ENCODE assay signal across 28 cellular contexts in genomic region chr5:93267276-93267675, GRCh38.
"Had no signal": no experiment of that assay in that cellular context is flagged by ENCODE, and none has a peak within 500 bp of the region (broad histone marks: within the 10 kb centered on the region; RNA-seq: fewer than 3 reads in every experiment).

No MANE protein-coding gene starts in this region.

- H3K4me1 ChIP-seq: ascending aorta, breast epithelium, gastrocnemius medialis had no signal

- H3K36me3 ChIP-seq: ascending aorta, breast epithelium, cardiac muscle cell, gastrocnemius medialis had no signal

- ATAC-seq: activated CD4-positive, alpha-beta T cell treated with anti-CD3 and anti-CD28 coated beads for 36 hours; activated CD8-positive, alpha-beta memory T cell treated with anti-CD3 and anti-CD28 coated beads, Interleukin-2, amount 10 ng/mL, durations not matched to agents 7 days and 5 days; activated CD8-positive, alpha-beta T cell treated with anti-CD3 and anti-CD28 coated beads, Interleukin-2, amount 10 ng/mL, durations not matched to agents 7 days and 5 days; activated naive CD4-positive, alpha-beta T cell treated with anti-CD3 and anti-CD28 coated beads, Interleukin-2, amount 50 U/mL, for 72 hours; esophagus mucosa; gastrocnemius medialis had no signal

- H3K27me3 ChIP-seq: ascending aorta, breast epithelium, dorsolateral prefrontal cortex, gastrocnemius medialis had no signal

- H3K4me3 ChIP-seq: ascending aorta, breast epithelium, cardiac muscle cell, coronary artery, dorsolateral prefrontal cortex, gastrocnemius medialis had no signal

- H3K27ac ChIP-seq: ascending aorta, breast epithelium, cardiac muscle cell, coronary artery, dorsolateral prefrontal cortex, gastrocnemius medialis had no signal

- DNase-seq: activated CD4-positive, alpha-beta memory T cell treated with anti-CD3 and anti-CD28 coated beads for 36 hours; activated CD4-positive, alpha-beta T cell treated with anti-CD3 and anti-CD28 coated beads for 36 hours; activated CD4-positive, alpha-beta T cell treated with anti-CD3 and anti-CD28 coated beads, Interleukin-2, amount 10 ng/mL, durations not matched to agents 24 days and 14 days; activated CD4-positive, CD25-positive, alpha-beta regulatory T cell; activated CD4-positive, CD25-positive, alpha-beta regulatory T cell treated with anti-CD3 and anti-CD28 coated beads, Interleukin-2, amount 50 U/mL, for 72 hours; activated CD8-positive, alpha-beta memory T cell treated with anti-CD3 and anti-CD28 coated beads, Interleukin-2, amount 10 ng/mL, durations not matched to agents 7 days and 5 days; activated CD8-positive, alpha-beta memory T cell treated with anti-CD3 and anti-CD28 coated beads, Interleukin-2, amount 50 U/mL, for 4 hours; activated CD8-positive, alpha-beta T cell treated with anti-CD3 and anti-CD28 coated beads, Interleukin-2, amount 10 ng/mL, durations not matched to agents 7 days and 5 days; activated gamma-delta T cell; activated naive CD4-positive, alpha-beta T cell; activated naive CD4-positive, alpha-beta T cell treated with anti-CD3 and anti-CD28 coated beads, Interleukin-2, amount 10 ng/mL, durations not matched to agents 7 days and 5 days; activated naive CD8-positive, alpha-beta T cell treated with anti-CD3 and anti-CD28 coated beads, Interleukin-2, amount 10 ng/mL, durations not matched to agents 7 days and 5 days; activated T-cell treated with anti-CD3 and anti-CD28 coated beads, Interleukin-2, amount 50 U/mL, for 1 hour; activated T-cell treated with anti-CD3 and anti-CD28 coated beads, Interleukin-2, amount 50 U/mL, for 48 hours; central memory CD4-positive, alpha-beta T cell; cerebellar nuclear complex; dorsolateral prefrontal cortex; effector memory CD4-positive, alpha-beta T cell; endodermal cell; foreskin fibroblast; gastrocnemius medialis; T-helper 2 cell had no signal

- H3K9me3 ChIP-seq: ascending aorta, breast epithelium, gastrocnemius medialis had no signal
